ENCODE assay signal across 16 cellular contexts in genomic region chr14:91903070-91903469, GRCh38. TPM values are rescaled to one million over a fixed set of nuclear protein-coding genes. Genes with fewer than 3 reads are reported as not detected.
A peak's percentile ranks its signal among the peaks of the same experiment; 100 is the strongest.
DNase-seq lines count a peak whose midpoint lies in the region; ATAC-seq and TF ChIP-seq lines count a peak whose summit lies in the region.
"Had no signal": no experiment of that assay in that cellular context is flagged by ENCODE, and none has a peak within 500 bp of the region (broad histone marks: within the 10 kb centered on the region; RNA-seq: fewer than 3 reads in every experiment).

No MANE protein-coding gene starts in this region.

- H3K4me1 Mint-ChIP-seq in chondrocyte (ENCODE audit: low read depth) = peaks cover 87% of the 10 kb centered on the region
- no peaks in the 10 kb centered on the region for H3K4me1 Mint-ChIP-seq in stimulated activated naive CD8-positive, alpha-beta T cell treated with anti-CD3 and anti-CD28 coated beads, Interleukin-15, amount 100 ng/mL, for 72 hours
- H3K4me1 Mint-ChIP-seq: GM23338 had no signal

- DNase-seq in chondrocyte (ENCODE audit: low spot score) (no peak), heart right ventricle (no peak), sigmoid colon (no peak), uterus (no peak), NCI-H2107 treated with DMSO at 0.1 percent for 48 hours (lab: John Stamatoyannopoulos, UW; ENCODE audit: unreplicated experiment) (no peak), stomach (no peak)
- no peak for DNase-seq in stimulated activated naive CD8-positive, alpha-beta T cell treated with anti-CD3 and anti-CD28 coated beads, Interleukin-15, amount 100 ng/mL, for 72 hours
- DNase-seq: GDM1, NCI-H1105 treated with DMSO at 0.1 percent for 48 hours, NCI-H1694 treated with DMSO at 0.1 percent for 48 hours, NCI-H82, PC-9 had no signal

- peak in 3 of 8 donors; percentile 22 to 56 (median 41) for ATAC-seq in heart right ventricle
- no peak for ATAC-seq in stimulated activated naive CD8-positive, alpha-beta T cell treated with anti-CD3 and anti-CD28 coated beads, Interleukin-15, amount 100 ng/mL, for 72 hours
- ATAC-seq: GM12878, GM23338, HCT116 had no signal

- H3K4me1 ChIP-seq in heart right ventricle (peaks cover 0 to 58% (median 5%) of the 10 kb centered on the region in 9 donors), sigmoid colon (peaks cover 0 to 72% (median 52%) of the 10 kb centered on the region in 4 donors), uterus (peaks cover 0 to 20% of the 10 kb centered on the region in 2 donors), stomach (peaks cover 25 to 69% (median 45%) of the 10 kb centered on the region in 4 donors)

- H3K27me3 ChIP-seq in heart right ventricle (peaks cover 0 to 6% (median 0%) of the 10 kb centered on the region in 7 donors), sigmoid colon (no peaks in the 10 kb centered on the region), uterus (no peaks in the 10 kb centered on the region), stomach (no peaks in the 10 kb centered on the region)

- no peak for TF ChIP-seq CTCF in chondrocyte (IDR thresholded peaks at IDR 0.05)
- TF ChIP-seq CTCF in heart right ventricle (IDR thresholded peaks at IDR 0.05) = no peak
- no peak for TF ChIP-seq CTCF in sigmoid colon (IDR thresholded peaks at IDR 0.05)
- no peak for TF ChIP-seq CTCF in uterus (IDR thresholded peaks at IDR 0.05)
- no peak for TF ChIP-seq CTCF in stomach (IDR thresholded peaks at IDR 0.05)

- H3K4me3 ChIP-seq in heart right ventricle (no peak overlapping the region), sigmoid colon (no peak overlapping the region), uterus (no peak overlapping the region), stomach (no peak overlapping the region)
- H3K4me3 ChIP-seq: GM12878, GM23338, PC-9 had no signal

- 22 to 32% methylated on average over 2 of the region's 2 CpGs for WGBS in heart right ventricle, 2 donors
- WGBS in sigmoid colon, 2 donors = 47 to 58% methylated on average over 2 of the region's 2 CpGs
- WGBS in stomach, 5 donors = 44 to 80% (median 68%) methylated on average over 2 of the region's 2 CpGs

- H3K9me3 ChIP-seq in heart right ventricle (peaks cover 0 to 4% (median 0%) of the 10 kb centered on the region in 11 donors), sigmoid colon (no peaks in the 10 kb centered on the region), uterus (no peaks in the 10 kb centered on the region), stomach (no peaks in the 10 kb centered on the region)

- H3K27ac Mint-ChIP-seq in chondrocyte (ENCODE audit: unreplicated experiment) = peak overlapping the region; percentile 83
- no peak overlapping the region for H3K27ac Mint-ChIP-seq in stimulated activated naive CD8-positive, alpha-beta T cell treated with anti-CD3 and anti-CD28 coated beads, Interleukin-15, amount 100 ng/mL, for 72 hours
- H3K27ac Mint-ChIP-seq: GM23338 had no signal

- peaks cover 22% of the 10 kb centered on the region for H3K36me3 Mint-ChIP-seq in chondrocyte (ENCODE audit: low read depth)

- H3K36me3 ChIP-seq in heart right ventricle (no peaks in the 10 kb centered on the region), sigmoid colon (no peaks in the 10 kb centered on the region), uterus (no peaks in the 10 kb centered on the region), stomach (no peaks in the 10 kb centered on the region)

- intact Hi-C loops in heart right ventricle (cut with DNase I) = no loop called here
- intact Hi-C loops in sigmoid colon (cut with DNase I) = loop anchor here (5.0 to 10.0 kb wide), 3 partner anchors 44 to 391 kb away; partner anchors contain the start of genes FBLN5 and PPP4R3A
- intact Hi-C loops in uterus (cut with DNase I; ENCODE audit: low total_unique reads) = no loop called here
- intact Hi-C loops in stomach (cut with DNase I; ENCODE audit: low total_unique reads) = no loop called here

- H3K27me3 Mint-ChIP-seq in chondrocyte (ENCODE audit: low read depth) = no peaks in the 10 kb centered on the region
- no peaks in the 10 kb centered on the region for H3K27me3 Mint-ChIP-seq in stimulated activated naive CD8-positive, alpha-beta T cell treated with anti-CD3 and anti-CD28 coated beads, Interleukin-15, amount 100 ng/mL, for 72 hours

- TF ChIP-seq POLR2A in sigmoid colon (IDR thresholded peaks at IDR 0.05) = no peak
- no peak for TF ChIP-seq POLR2A in uterus (IDR thresholded peaks at IDR 0.05)
- no peak for TF ChIP-seq POLR2A in stomach (IDR thresholded peaks at IDR 0.05)

- no peak overlapping the region for H3K4me3 Mint-ChIP-seq in chondrocyte (ENCODE audit: unreplicated experiment)
- no peak overlapping the region for H3K4me3 Mint-ChIP-seq in stimulated activated naive CD8-positive, alpha-beta T cell treated with anti-CD3 and anti-CD28 coated beads, Interleukin-15, amount 100 ng/mL, for 72 hours
- H3K4me3 Mint-ChIP-seq: GM23338 had no signal

- H3K27ac ChIP-seq in heart right ventricle (peak overlapping the region in 8 of 10 donors; percentile 43 to 70 (median 62)), sigmoid colon (peak overlapping the region; percentile 25 to 83 (median 64)), uterus (peak overlapping the region; percentile 79 to 86), stomach (peak overlapping the region in 1 of 5 donors; percentile 81)
- H3K27ac ChIP-seq: C4-2B, PC-9 had no signal

- TF ChIP-seq EP300 in sigmoid colon (IDR thresholded peaks at IDR 0.05) (no peak), stomach (IDR thresholded peaks at IDR 0.05) (no peak)

- H3K9me3 Mint-ChIP-seq in chondrocyte (ENCODE audit: low read depth) = no peaks in the 10 kb centered on the region
- peaks cover 0 to 7% of the 10 kb centered on the region in 2 donors for H3K9me3 Mint-ChIP-seq in stimulated activated naive CD8-positive, alpha-beta T cell treated with anti-CD3 and anti-CD28 coated beads, Interleukin-15, amount 100 ng/mL, for 72 hours
- H3K9me3 Mint-ChIP-seq: GM23338 had no signal

RNA-seq across cellular contexts. Expression of gene TC2N, which starts 35.7 kb away (rescaled TPM):
- total RNA-seq in chondrocyte (9.1 to 14.4 TPM (median 11.2 TPM) in 3 replicates), heart right ventricle (10 to 100 TPM in 1 of 10 donors, 1 to 10 TPM in 9; 1.8 to 12.4 (median 3.8) TPM), sigmoid colon (10 to 100 TPM; 12.1 to 49.2 (median 36.5) TPM), uterus (10 to 100 TPM; 25.4 to 79.1 (median 36.5) TPM), stomach (100 to 1,000 TPM in 3 of 5 donors, 10 to 100 TPM in 2; 66.6 to 162 (median 106) TPM)
- polyA plus RNA-seq in heart right ventricle (1 to 10 TPM; 1.8 to 5.0 TPM), sigmoid colon (10 to 100 TPM; 24.9 to 41.6 (median 28.2) TPM), stomach (10 to 100 TPM; 15.6 to 34.2 (median 19.7) TPM)

RNA-seq across cellular contexts. Expression of gene FBLN5, which starts 44.4 kb away (rescaled TPM):
- 1,189 to 1,311 TPM (median 1,232 TPM) in 3 replicates for total RNA-seq in chondrocyte
- 10 to 100 TPM; 25.3 to 91.5 (median 36.6) TPM for total RNA-seq in heart right ventricle
- polyA plus RNA-seq in heart right ventricle = 10 to 100 TPM; 46.5 to 65.9 TPM
- 100 to 1,000 TPM in 2 of 4 donors, 10 to 100 TPM in 2; 91.8 to 253 (median 103) TPM for total RNA-seq in sigmoid colon
- 10 to 100 TPM in 2 of 3 donors, 1 to 10 TPM in 1; 3.0 to 25.8 (median 19.5) TPM for polyA plus RNA-seq in sigmoid colon
- total RNA-seq in uterus = 100 to 1,000 TPM in 2 of 4 donors, 10 to 100 TPM in 2; 48.0 to 304 (median 165) TPM
- total RNA-seq in stomach = 100 to 1,000 TPM in 2 of 5 donors, 10 to 100 TPM in 3; 44.9 to 151 (median 76.3) TPM
- polyA plus RNA-seq in stomach = 10 to 100 TPM; 20.1 to 48.3 (median 22.7) TPM
- total RNA-seq: PC-9 had no signal
